In genomic region chr20:63970714-63971431, GRCh38 we compare ENCODE assay signal across 3 cellular contexts.
A peak's percentile ranks its signal among the peaks of the same experiment; 100 is the strongest.
TF ChIP-seq lines count a peak whose summit lies in the region.

No MANE protein-coding gene starts in this region.

TF ChIP-seq in IMR-90, 13 proteins besides CTCF, POLR2A, EP300 and RAD21:
- TF ChIP-seq CEBPB (IDR thresholded peaks at IDR 0.05; ENCODE audit: low read depth, low read length) (no peak), MAFK (IDR thresholded peaks at IDR 0.05; ENCODE audit: low read depth, low read length) (no peak), RCOR1 (IDR thresholded peaks at IDR 0.05; ENCODE audit: insufficient replicate concordance, low read length) (no peak)

TF ChIP-seq in GM12878, 131 proteins besides CTCF, POLR2A, EP300 and RAD21:
- TF ChIP-seq ATF7 (IDR thresholded peaks at IDR 0.05; ENCODE audit: low read depth) (0 out of 2 replicates have a peak, but pooled peaks have one; percentile 24), NFYA (IDR thresholded peaks at IDR 0.05; ENCODE audit: borderline replicate concordance, low read depth, low read length) (no peak), MYB (IDR thresholded peaks at IDR 0.05; ENCODE audit: borderline replicate concordance, low read depth, low read length) (no peak)

TF ChIP-seq in neural cell, 6 proteins besides CTCF, POLR2A, EP300 and RAD21:
- TF ChIP-seq SMC3 (conservative IDR thresholded peaks at IDR 0.05; ENCODE audit: poor library complexity) (no peak), REST (IDR thresholded peaks at IDR 0.05; ENCODE audit: borderline replicate concordance) (no peak), TAF1 (IDR thresholded peaks at IDR 0.05; ENCODE audit: low read depth) (no peak), EZH2 (IDR thresholded peaks at IDR 0.05; ENCODE audit: borderline replicate concordance, insufficient read depth, low read length, poor library complexity, severe bottlenecking) (no peak), POLR2AphosphoS5 (IDR thresholded peaks at IDR 0.05) (no peak), MXI1 (conservative IDR thresholded peaks at IDR 0.05; ENCODE audit: poor library complexity, severe bottlenecking) (no peak)
